9 cellular contexts compared by ENCODE assay signal in genomic region chr1:58575831-58576726, GRCh38. TPM values are rescaled to one million over a fixed set of nuclear protein-coding genes. Genes with fewer than 3 reads are reported as not detected.
DNase-seq lines count a peak whose midpoint lies in the region; ATAC-seq, FAIRE-seq and TF ChIP-seq lines count a peak whose summit lies in the region.
"Had no signal": no experiment of that assay in that cellular context is flagged by ENCODE, and none has a peak within 500 bp of the region (broad histone marks: within the 10 kb centered on the region; RNA-seq: fewer than 3 reads in every experiment).

No MANE protein-coding gene starts in this region.

- no peak overlapping the region for H3K4me2 ChIP-seq in HepG2 (ENCODE audit: low read depth, low read length)

- CTCF ChIA-PET in HepG2 (lab: Yijun Ruan, JAX; ENCODE audit: low intra/inter-chr PET ratio, low total read pairs), result no interaction called here

- H3K4me1 ChIP-seq in liver (ENCODE audit: control insufficient read depth in 4 of 4, insufficient read depth in 4 of 4, low read length in 3 of 4) (peaks cover 0 to 17% (median 6%) of the 10 kb centered on the region in 4 donors), HepG2 (ENCODE audit: insufficient read depth, low read length) (peaks cover 10% of the 10 kb centered on the region), mucosa of rectum (ENCODE audit: control insufficient read depth in 2 of 2, insufficient read depth in 2 of 2, low read length in 2 of 2) (peaks cover 8 to 9% of the 10 kb centered on the region in 2 donors), vagina (peaks cover 41% of the 10 kb centered on the region)

- no peak for FAIRE-seq in HepG2 (lab: Jason Lieb, UNC)
- no peak for FAIRE-seq in frontal cortex (lab: Jason Lieb, UNC)

- no peak for TF ChIP-seq POLR2A in HepG2 (IDR thresholded peaks at IDR 0.05; ENCODE audit: insufficient read depth in 1 of 2, low read depth in 2 of 2, low read length in 2 of 2)
- TF ChIP-seq POLR2A in vagina (IDR thresholded peaks at IDR 0.05), result no peak

- TF ChIP-seq RAD21 in liver (IDR thresholded peaks at IDR 0.05) (no peak), HepG2 (CRISPR knock-in tag; IDR thresholded peaks at IDR 0.05) (no peak)

- intact Hi-C loops in HepG2 (cut with micrococcal nuclease; ENCODE audit: unreplicated experiment), result no loop called here
- intact Hi-C loops in dorsolateral prefrontal cortex (cut with DNase I), result no loop called here
- intact Hi-C loops in vagina (cut with DNase I), result no loop called here

- H3K27me3 ChIP-seq in liver (ENCODE audit: control insufficient read depth in 4 of 4, insufficient read depth in 4 of 4, low read length in 3 of 4) (peaks cover 2 to 14% (median 5%) of the 10 kb centered on the region in 4 donors), HepG2 (ENCODE audit: control insufficient read depth in 1 of 2, insufficient read depth in 2 of 2, low read length in 2 of 2) (peaks cover 0 to 3% of the 10 kb centered on the region in 2 experiments; a peak in 2 of 5 replicates), dorsolateral prefrontal cortex (peaks cover 0 to 59% (median 31%) of the 10 kb centered on the region in 45 donors), mucosa of rectum (ENCODE audit: control insufficient read depth in 2 of 2, insufficient read depth in 2 of 2, low read length in 2 of 2) (peaks cover 9 to 14% of the 10 kb centered on the region in 2 donors), vagina (no peaks in the 10 kb centered on the region)

- TF ChIP-seq EP300 in HepG2 (IDR thresholded peaks at IDR 0.05; ENCODE audit: low read depth in 2 of 2, low read length in 2 of 2), result no peak
- no peak for TF ChIP-seq EP300 in HepG2 (CRISPR knock-in tag; IDR thresholded peaks at IDR 0.05; ENCODE audit: borderline replicate concordance)

- H2AFZ ChIP-seq in HepG2 (ENCODE audit: low read length), result no peak overlapping the region

- DNase-seq in HepG2 (ENCODE audit: low spot score) (no peak), dorsolateral prefrontal cortex (no peak), vagina (ENCODE audit: extremely low spot score in 2 of 2) (no peak), midbrain (lab: John Stamatoyannopoulos, UW) (no peak), NCI-H1436 (lab: John Stamatoyannopoulos, UW) (no peak), frontal cortex (ENCODE audit: low spot score in 2 of 2) (no peak)
- DNase-seq: DND-41 had no signal

- TF ChIP-seq CTCF in liver (IDR thresholded peaks at IDR 0.05; ENCODE audit: low read depth, low read length, missing input control) (no peak), HepG2 (CRISPR knock-in tag; IDR thresholded peaks at IDR 0.05) (no peak), dorsolateral prefrontal cortex (IDR thresholded peaks at IDR 0.05 in 54 of 56, conservative IDR thresholded peaks at IDR 0.05 in 2 of 56; ENCODE audit: low read depth in 1 of 56, partially characterized antibody in 56 of 56) (no peak), vagina (IDR thresholded peaks at IDR 0.05) (no peak)

- H3K9ac ChIP-seq in liver (ENCODE audit: low read depth in 1 of 2, low read length in 2 of 2) (no peak overlapping the region), HepG2 (ENCODE audit: insufficient read depth, low read depth, low read length) (no peak overlapping the region), mucosa of rectum (ENCODE audit: low read depth in 1 of 2, low read length in 2 of 2) (no peak overlapping the region)

- H3K27ac ChIP-seq in liver (ENCODE audit: low read depth in 1 of 2, low read length in 2 of 2) (no peak overlapping the region), HepG2 (ENCODE audit: extremely low read length, insufficient read depth, low read length) (no peak overlapping the region), dorsolateral prefrontal cortex (peak overlapping the region in 1 of 59 donors; percentile 76), mucosa of rectum (ENCODE audit: low read depth in 2 of 2, low read length in 2 of 2) (no peak overlapping the region), vagina (peak overlapping the region; percentile 78)

- in situ Hi-C loops in HepG2 (cut with HindIII; ENCODE audit: extremely low pct_ligation_motif_present, low pct_unique_long_range_greater_than_20kb), result no loop called here

- no peak for ATAC-seq in HepG2

- no peaks in the 10 kb centered on the region for H4K20me1 ChIP-seq in HepG2 (ENCODE audit: insufficient read depth, low read length)

- 15% methylated on average over 69 of the region's 69 CpGs for WGBS in liver
- WGBS in HepG2 (ENCODE audit: low lambda C conversion rate), result 91% methylated on average over 65 of the region's 69 CpGs

- no peaks in the 10 kb centered on the region for H3K79me2 ChIP-seq in HepG2 (ENCODE audit: insufficient read depth, low read length)

- peak overlapping the region in 2 of 3 donors; percentile 21 to 35 for H3K4me3 ChIP-seq in liver (ENCODE audit: low read depth in 1 of 3, low read length in 3 of 3)
- no peak overlapping the region for H3K4me3 ChIP-seq in HepG2 (replicated peaks in 1 of 3; ENCODE audit: insufficient read depth in 1 of 3, low read depth in 2 of 3, low read length in 3 of 3)
- H3K4me3 ChIP-seq in dorsolateral prefrontal cortex, result peak overlapping the region in 55 of 59 donors; percentile 8 to 59 (median 41)
- H3K4me3 ChIP-seq in mucosa of rectum (ENCODE audit: low read length in 2 of 2), result peak overlapping the region; percentile 53 to 54
- H3K4me3 ChIP-seq in vagina, result peak overlapping the region; percentile 49 to 56

- BruUV-seq in HepG2 (replicated peaks; lab: Mats Ljungman, UMichigan), result no TSS peak

- H3K9me3 ChIP-seq in liver (ENCODE audit: control insufficient read depth in 4 of 4, low read length in 3 of 4), result no peaks in the 10 kb centered on the region
- H3K9me3 ChIP-seq in HepG2 (ENCODE audit: low read length), result no peaks in the 10 kb centered on the region
- no peaks in the 10 kb centered on the region for H3K9me3 ChIP-seq in mucosa of rectum (ENCODE audit: control insufficient read depth in 2 of 2, low read length in 2 of 2)
- no peaks in the 10 kb centered on the region for H3K9me3 ChIP-seq in vagina

- POLR2A ChIA-PET in HepG2 (lab: Yijun Ruan, JAX), result no interaction called here

- H3K36me3 ChIP-seq in liver (ENCODE audit: control insufficient read depth in 4 of 4, insufficient read depth in 3 of 4, low read depth in 1 of 4, low read length in 3 of 4) (no peaks in the 10 kb centered on the region), HepG2 (replicated peaks in 1 of 2; ENCODE audit: control insufficient read depth in 1 of 2, insufficient read depth in 2 of 2, low read length in 2 of 2) (no peaks in the 10 kb centered on the region), mucosa of rectum (ENCODE audit: control insufficient read depth in 2 of 2, insufficient read depth in 2 of 2, low read length in 2 of 2) (no peaks in the 10 kb centered on the region), vagina (no peaks in the 10 kb centered on the region)

RNA-seq across cellular contexts. Expression of gene TACSTD2, which starts 1.0 kb away (rescaled TPM):
- 1 to 10 TPM in 1 of 2 donors, under 1 TPM in 1; 0.61 to 1.2 TPM for total RNA-seq in liver
- 1 to 10 TPM in 1 of 2 donors, under 1 TPM in 1; 0.93 to 1.5 TPM for polyA plus RNA-seq in liver
- not detected in 2 replicates for total RNA-seq in HepG2 (2016; rRNA removed; fragmentation: Illumina TruSeq; extraction: Trizol)
- total RNA-seq in HepG2 (2016; cell fraction: cytosol; rRNA removed; fragmentation: Illumina TruSeq; extraction: Trizol; ENCODE audit: low read depth), result not detected in 2 replicates
- not detected in 2 replicates for total RNA-seq in HepG2 (2016; cell fraction: insoluble cytoplasmic fraction; rRNA removed; fragmentation: Illumina TruSeq; extraction: Trizol)
- not detected in 2 replicates for total RNA-seq in HepG2 (2016; cell fraction: membrane; rRNA removed; fragmentation: Illumina TruSeq; extraction: Trizol)
- total RNA-seq in HepG2 (2016; cell fraction: nucleus; rRNA removed; fragmentation: Illumina TruSeq; extraction: Trizol), result not detected in 2 replicates
- polyA plus RNA-seq in HepG2 (2011; rRNA removed), result not detected in 2 replicates
- polyA plus RNA-seq in HepG2 (2011; cell fraction: cytosol; rRNA removed), result not detected in 2 replicates
- 0.09 and 0.10 TPM in 2 replicates for polyA plus RNA-seq in HepG2 (2011; cell fraction: nucleus; rRNA removed)
- not detected in 2 replicates for polyA plus RNA-seq in HepG2 (2012)
- not detected in 2 replicates for polyA plus RNA-seq in HepG2 (2016; cell fraction: cytosol; fragmentation: Illumina TruSeq; extraction: Trizol; ENCODE audit: low read depth)
- not detected in 2 replicates for polyA plus RNA-seq in HepG2 (2016; cell fraction: insoluble cytoplasmic fraction; fragmentation: Illumina TruSeq; extraction: Trizol; ENCODE audit: low read depth)
- not detected in 2 replicates for polyA plus RNA-seq in HepG2 (2016; cell fraction: membrane; fragmentation: Illumina TruSeq; extraction: Trizol; ENCODE audit: low read depth)
- not detected in 2 replicates for polyA plus RNA-seq in HepG2 (2016; cell fraction: nucleus; fragmentation: Illumina TruSeq; extraction: Trizol; ENCODE audit: insufficient read depth, low read depth)
- polyA minus RNA-seq in HepG2 (2011; rRNA and poly(A)+ RNA removed; ENCODE audit: low replicate concordance), result 0.94 TPM in 1 of 2 replicates, not detected in the other
- not detected in 2 replicates for polyA minus RNA-seq in HepG2 (2011; cell fraction: cytosol; rRNA and poly(A)+ RNA removed)
- not detected in 2 replicates for polyA minus RNA-seq in HepG2 (2011; cell fraction: nucleus; rRNA and poly(A)+ RNA removed)
- total RNA-seq in dorsolateral prefrontal cortex, result under 1 TPM in 46 of 120 experiments, not detected in 74; 0.18 to 0.63 (median 0.28) TPM
- 203 TPM for total RNA-seq in vagina
- under 0.01 TPM for total RNA-seq in frontal cortex

RNA-seq across cellular contexts. Expression of gene OMA1, which starts 29.6 kb away (rescaled TPM):
- total RNA-seq in liver (10 to 100 TPM; 19.2 to 31.0 TPM), HepG2 (2016; rRNA removed; fragmentation: Illumina TruSeq; extraction: Trizol) (18.6 and 26.9 TPM in 2 replicates), dorsolateral prefrontal cortex (10 to 100 TPM; 12.0 to 51.9 (median 29.6) TPM), vagina (19.9 TPM), frontal cortex (47.3 TPM)
- polyA plus RNA-seq in liver (10 to 100 TPM in 1 of 2 donors, 1 to 10 TPM in 1; 9.1 to 12.9 TPM), HepG2 (2011; rRNA removed) (6.6 and 7.0 TPM in 2 replicates)
- 92.8 and 109 TPM in 2 replicates for total RNA-seq in HepG2 (2016; cell fraction: cytosol; rRNA removed; fragmentation: Illumina TruSeq; extraction: Trizol; ENCODE audit: low read depth)
- total RNA-seq in HepG2 (2016; cell fraction: insoluble cytoplasmic fraction; rRNA removed; fragmentation: Illumina TruSeq; extraction: Trizol), result 19.4 and 27.4 TPM in 2 replicates
- total RNA-seq in HepG2 (2016; cell fraction: membrane; rRNA removed; fragmentation: Illumina TruSeq; extraction: Trizol), result 61.9 and 78.8 TPM in 2 replicates
- total RNA-seq in HepG2 (2016; cell fraction: nucleus; rRNA removed; fragmentation: Illumina TruSeq; extraction: Trizol), result 18.3 and 21.8 TPM in 2 replicates
- polyA plus RNA-seq in HepG2 (2011; cell fraction: cytosol; rRNA removed), result 3.2 and 4.5 TPM in 2 replicates
- 3.7 and 4.2 TPM in 2 replicates for polyA plus RNA-seq in HepG2 (2011; cell fraction: nucleus; rRNA removed)
- polyA plus RNA-seq in HepG2 (2012), result 7.0 and 10.0 TPM in 2 replicates
- 4.2 and 4.4 TPM in 2 replicates for polyA plus RNA-seq in HepG2 (2016; cell fraction: cytosol; fragmentation: Illumina TruSeq; extraction: Trizol; ENCODE audit: low read depth)
- polyA plus RNA-seq in HepG2 (2016; cell fraction: insoluble cytoplasmic fraction; fragmentation: Illumina TruSeq; extraction: Trizol; ENCODE audit: low read depth), result 11.1 and 13.3 TPM in 2 replicates
- polyA plus RNA-seq in HepG2 (2016; cell fraction: membrane; fragmentation: Illumina TruSeq; extraction: Trizol; ENCODE audit: low read depth), result 4.9 and 5.1 TPM in 2 replicates
- 15.6 and 19.4 TPM in 2 replicates for polyA plus RNA-seq in HepG2 (2016; cell fraction: nucleus; fragmentation: Illumina TruSeq; extraction: Trizol; ENCODE audit: insufficient read depth, low read depth)
- 7.3 and 8.4 TPM in 2 replicates for polyA minus RNA-seq in HepG2 (2011; rRNA and poly(A)+ RNA removed; ENCODE audit: low replicate concordance)
- 9.2 and 9.8 TPM in 2 replicates for polyA minus RNA-seq in HepG2 (2011; cell fraction: cytosol; rRNA and poly(A)+ RNA removed)
- polyA minus RNA-seq in HepG2 (2011; cell fraction: nucleus; rRNA and poly(A)+ RNA removed), result 18.2 and 21.9 TPM in 2 replicates

Comparison
In these comparisons a context has a peak if more than half of its experiments do, and no peak if none do; other contexts are left out.
1. H3K4me3 ChIP-seq: peak in liver (2 of 3), dorsolateral prefrontal cortex (55 of 59), mucosa of rectum (2 of 2) and vagina (2 of 2); none in HepG2 (0 of 3).
2. RNA of gene TACSTD2, which starts 1.0 kb away (total RNA-seq): 203 TPM in vagina (single experiment); 0.61 to 1.2 TPM in liver, 0.18 to 0.63 TPM in dorsolateral prefrontal cortex, not detected in HepG2 and under 0.01 TPM in frontal cortex (single experiment); every median in the first group is over 10 times any median in the second.